Comparison of ENCODE assay signal across 9 cellular contexts in genomic region chr1:58885998-58886397, GRCh38.
DNase-seq lines count a peak whose midpoint lies in the region; ATAC-seq, FAIRE-seq and TF ChIP-seq lines count a peak whose summit lies in the region.
"Had no signal": no experiment of that assay in that cellular context is flagged by ENCODE, and none has a peak within 500 bp of the region (broad histone marks: within the 10 kb centered on the region; RNA-seq: fewer than 3 reads in every experiment).

No MANE protein-coding gene starts in this region.

- intact Hi-C loops in Right ventricle myocardium superior (cut with DNase I), result loop anchor here (10.0 kb wide), 1 partner anchor 101 kb away; the partner anchor contains the start of gene JUN

- peak overlapping the region; percentile 33 for H3K9ac ChIP-seq in skeletal muscle satellite cell (ENCODE audit: low read depth, low read length)

- H3K4me2 ChIP-seq in skeletal muscle satellite cell (ENCODE audit: low read length), result peak overlapping the region; percentile 4

- DNase-seq in HL-60 (ENCODE audit: low read depth in 1 of 2, low spot score in 1 of 2), result peak in 1 of 2 experiments; percentile 46
- peak; percentile 79 for DNase-seq in Right ventricle myocardium superior
- DNase-seq in GF-D8 (lab: John Stamatoyannopoulos, UW), result no peak
- no peak for DNase-seq in pons (ENCODE audit: low spot score)
- DNase-seq in RCC 7860 (ENCODE audit: low spot score), result no peak
- DNase-seq: activated CD4-positive, alpha-beta memory T cell treated with anti-CD3 and anti-CD28 coated beads, Interleukin-2, amount 10 ng/mL, durations not matched to agents 7 days and 5 days had no signal

- no peaks in the 10 kb centered on the region for H3K27me3 ChIP-seq in HL-60 (ENCODE audit: insufficient read depth, poor library complexity, severe bottlenecking)
- H3K27me3 ChIP-seq in skeletal muscle satellite cell (ENCODE audit: control insufficient read depth, insufficient read depth, low read length), result no peaks in the 10 kb centered on the region

- H3K36me3 ChIP-seq in skeletal muscle satellite cell (ENCODE audit: insufficient read depth, low read length), result no peaks in the 10 kb centered on the region

- FAIRE-seq in RCC 7860 (lab: Jason Lieb, UNC), result no peak

- ATAC-seq in Right ventricle myocardium superior (ENCODE audit: poor library complexity) (peak; percentile 67), GM19328 (IDR thresholded peaks at IDR 0.05; ENCODE audit: unreplicated experiment) (no peak)

- no peak for TF ChIP-seq CTCF in HL-60 (IDR thresholded peaks at IDR 0.05; ENCODE audit: insufficient read depth, low read length)
- no peak for TF ChIP-seq CTCF in VCaP (conservative IDR thresholded peaks at IDR 0.05)

- H3K27ac ChIP-seq in HL-60 (replicated peaks) (peak overlapping the region; percentile 81), VCaP (peak overlapping the region; percentile 96)

- H3K4me3 ChIP-seq in HL-60 (replicated peaks; ENCODE audit: insufficient read depth, low read length) (no peak overlapping the region), skeletal muscle satellite cell (ENCODE audit: low read length) (no peak overlapping the region)

- peaks cover 71% of the 10 kb centered on the region for H3K4me1 ChIP-seq in skeletal muscle satellite cell (ENCODE audit: control insufficient read depth, insufficient read depth, low read length)

- no peaks in the 10 kb centered on the region for H3K9me3 ChIP-seq in skeletal muscle satellite cell (replicated peaks; ENCODE audit: low read length)
